Comparison of ENCODE assay signal across 1 cellular context in genomic region chr7:123581162-123581459, GRCh38.
TF ChIP-seq lines count a peak whose summit lies in the region.

No MANE protein-coding gene starts in this region.

TF ChIP-seq in neural cell, 6 proteins besides CTCF, POLR2A, EP300 and RAD21:
- no peak for TF ChIP-seq REST (IDR thresholded peaks at IDR 0.05; ENCODE audit: borderline replicate concordance)
- no peak for TF ChIP-seq SMC3 (conservative IDR thresholded peaks at IDR 0.05; ENCODE audit: poor library complexity)
- no peak for TF ChIP-seq POLR2AphosphoS5 (IDR thresholded peaks at IDR 0.05)
- TF ChIP-seq MXI1 (conservative IDR thresholded peaks at IDR 0.05; ENCODE audit: poor library complexity, severe bottlenecking) = no peak
- no peak for TF ChIP-seq EZH2 (IDR thresholded peaks at IDR 0.05; ENCODE audit: borderline replicate concordance, insufficient read depth, low read length, poor library complexity, severe bottlenecking)
- TF ChIP-seq TAF1 (IDR thresholded peaks at IDR 0.05; ENCODE audit: low read depth) = no peak
